Comparison of ENCODE assay signal across 8 cellular contexts in genomic region chr5:472076-472655, GRCh38. TPM values are rescaled to one million over a fixed set of nuclear protein-coding genes. Genes with fewer than 3 reads are reported as not detected.
A peak's percentile ranks its signal among the peaks of the same experiment; 100 is the strongest.
DNase-seq lines count a peak whose midpoint lies in the region; ATAC-seq and TF ChIP-seq lines count a peak whose summit lies in the region.

No MANE protein-coding gene starts in this region.

- TF ChIP-seq RAD21 in HCT116 (IDR thresholded peaks at IDR 0.05; ENCODE audit: low read depth): no peak

- no peaks in the 10 kb centered on the region for H3K9me3 Mint-ChIP-seq in central memory CD8-positive, alpha-beta T cell

- peaks cover 5 to 16% of the 10 kb centered on the region in 2 experiments; a peak in 3 of 4 replicates for H3K4me1 ChIP-seq in HCT116 (ENCODE audit: control insufficient read depth in 1 of 2, insufficient read depth in 2 of 2, low read length in 2 of 2)
- peaks cover 26% of the 10 kb centered on the region for H3K4me1 ChIP-seq in lower lobe of right lung
- H3K4me1 ChIP-seq in testis: peaks cover 15% of the 10 kb centered on the region

- CTCF ChIA-PET in HCT116 (lab: Charles Lee): interaction anchor here (1.9 to 2.8 kb wide), 2 partner anchors 26 to 155 kb away, joined by 9 to 11 read pairs; no protein-coding TSS in a partner anchor

- RAD21 ChIA-PET in HCT116 (lab: Charles Lee; ENCODE audit: low non-redundant PET in 1 of 2, low total read pairs in 2 of 2, uncharacterized antibody in 2 of 2, unreplicated experiment in 2 of 2): no interaction called here

- peak overlapping the region; percentile 38 for H3K27ac Mint-ChIP-seq in central memory CD8-positive, alpha-beta T cell (ENCODE audit: low read depth)

- DNase-seq in DMS53 (lab: John Stamatoyannopoulos, UW): peak; percentile 69
- DNase-seq in DMS53 treated with DMSO at 0.1 percent for 48 hours (lab: John Stamatoyannopoulos, UW; ENCODE audit: unreplicated experiment): no peak
- DNase-seq in HCT116 (ENCODE audit: low read depth, low spot score): no peak
- peak; percentile 65 for DNase-seq in NCI-H69 (lab: John Stamatoyannopoulos, UW)
- no peak for DNase-seq in central memory CD8-positive, alpha-beta T cell (ENCODE audit: low spot score in 2 of 2)
- peak; percentile 63 for DNase-seq in lower lobe of right lung
- DNase-seq in testis: no peak
- DNase-seq in GDM1 (lab: John Stamatoyannopoulos, UW): no peak

- H3K27me3 ChIP-seq in HCT116 (ENCODE audit: insufficient read depth, low read length) (no peaks in the 10 kb centered on the region), lower lobe of right lung (ENCODE audit: low read depth) (peaks cover 20% of the 10 kb centered on the region), testis (no peaks in the 10 kb centered on the region)

- peak overlapping the region; percentile 94 for H3K4me2 ChIP-seq in HCT116 (ENCODE audit: low read length)

- WGBS in testis, 2 donors: 3 to 11% methylated on average over 23 to 30 of the region's 30 CpGs

- no peaks in the 10 kb centered on the region for H3K9me3 ChIP-seq in HCT116 (ENCODE audit: control insufficient read depth in 1 of 2, insufficient read depth in 1 of 2, low read depth in 1 of 2, low read length in 2 of 2)
- H3K9me3 ChIP-seq in lower lobe of right lung: no peaks in the 10 kb centered on the region
- H3K9me3 ChIP-seq in testis: no peaks in the 10 kb centered on the region

- H3K9ac ChIP-seq in HCT116 (ENCODE audit: low read length): peak overlapping the region; percentile 89

- peaks cover 22% of the 10 kb centered on the region for H3K79me2 ChIP-seq in HCT116 (ENCODE audit: insufficient read depth, low read length)

- H3K4me3 ChIP-seq in HCT116 (replicated peaks in 1 of 2; ENCODE audit: low read depth in 1 of 2, low read length in 2 of 2): peak overlapping the region; percentile 77 to 82
- peak overlapping the region; percentile 97 for H3K4me3 ChIP-seq in lower lobe of right lung
- H3K4me3 ChIP-seq in testis: peak overlapping the region; percentile 83 to 91

- H4K20me1 ChIP-seq in HCT116 (ENCODE audit: insufficient read depth): peaks cover 3% of the 10 kb centered on the region; the same call in 1 of the 2 replicates

- peaks cover 10% of the 10 kb centered on the region for H3K36me3 Mint-ChIP-seq in central memory CD8-positive, alpha-beta T cell (ENCODE audit: insufficient read depth)

- TF ChIP-seq POLR2A in HCT116 (IDR thresholded peaks at IDR 0.05; ENCODE audit: borderline replicate concordance, extremely low read depth, insufficient read depth, insufficient read length): no peak
- TF ChIP-seq POLR2A in testis (IDR thresholded peaks at IDR 0.05): no peak

- H3K9me2 ChIP-seq in HCT116 (ENCODE audit: insufficient read depth): no peaks in the 10 kb centered on the region

- H3K27ac ChIP-seq in HCT116 (ENCODE audit: low read depth, low read length) (peak overlapping the region; percentile 85), lower lobe of right lung (peak overlapping the region; percentile 80), testis (peak overlapping the region; percentile 59 to 77)

- peaks cover 14% of the 10 kb centered on the region for H3K4me1 Mint-ChIP-seq in central memory CD8-positive, alpha-beta T cell

- ATAC-seq in HCT116: peak; percentile 24
- ATAC-seq in central memory CD8-positive, alpha-beta T cell (replicated peaks; ENCODE audit: extremely low read depth, poor library complexity, severe bottlenecking): peak; percentile 3
- peak; percentile 11 to 52 for ATAC-seq in lower lobe of right lung

- TF ChIP-seq CTCF in HCT116 (IDR thresholded peaks at IDR 0.05 in 2 of 3, conservative IDR thresholded peaks at IDR 0.05 in 1 of 3; ENCODE audit: borderline replicate concordance in 1 of 3, insufficient read depth in 1 of 3, low read depth in 2 of 3, low read length in 2 of 3) (no peak), lower lobe of right lung (IDR thresholded peaks at IDR 0.05) (no peak), testis (IDR thresholded peaks at IDR 0.05) (no peak)

- intact Hi-C loops in HCT116 (cut with micrococcal nuclease) (no loop called here), lower lobe of right lung (cut with DNase I) (no loop called here), testis (cut with DNase I; ENCODE audit: low total_unique reads) (no loop called here)

- no peak overlapping the region for H2AFZ ChIP-seq in HCT116 (ENCODE audit: low read depth, low read length, poor library complexity, severe bottlenecking)

- BruUV-seq in HCT116 (replicated peaks; lab: Mats Ljungman, UMichigan): no TSS peak

- H3K36me3 ChIP-seq in HCT116 (ENCODE audit: control insufficient read depth in 1 of 2, insufficient read depth in 2 of 2, low read length in 2 of 2): peaks cover 3 to 5% of the 10 kb centered on the region in 2 experiments; a peak in 1 of 4 replicates
- peaks cover 6% of the 10 kb centered on the region for H3K36me3 ChIP-seq in lower lobe of right lung
- no peaks in the 10 kb centered on the region for H3K36me3 ChIP-seq in testis (ENCODE audit: low read depth, missing control alignments)

- H3K27me3 Mint-ChIP-seq in central memory CD8-positive, alpha-beta T cell: peaks cover 31% of the 10 kb centered on the region

- peak overlapping the region; percentile 82 for H3K4me3 Mint-ChIP-seq in central memory CD8-positive, alpha-beta T cell

- POLR2A ChIA-PET in HCT116 (lab: Charles Lee): no interaction called here

TF ChIP-seq in HCT116, 20 proteins besides CTCF, POLR2A, EP300 and RAD21:
- peak; percentile 70 for TF ChIP-seq EGR1 (IDR thresholded peaks at IDR 0.05; ENCODE audit: low read depth)
- no peak for TF ChIP-seq MAX (IDR thresholded peaks at IDR 0.05)
- TF ChIP-seq SP1 (IDR thresholded peaks at IDR 0.05; ENCODE audit: low read depth): no peak
TF ChIP-seq in HCT116: peak in this region for 1.

RNA-seq across cellular contexts. Expression of gene EXOC3, which starts 29.2 kb away (rescaled TPM):
- total RNA-seq in HCT116 (2021; ENCODE audit: unreplicated experiment) (52.4 TPM), lower lobe of right lung (58.9 TPM), testis (100 to 1,000 TPM; 120 to 122 TPM)
- 42.8 and 48.1 TPM in 2 replicates for polyA plus RNA-seq in HCT116 (2012)
- 111 TPM for polyA plus RNA-seq in testis (ENCODE audit: insufficient read depth, low read depth, low replicate concordance)

RNA-seq across cellular contexts. Expression of gene SLC9A3, which starts 52.1 kb away (rescaled TPM):
- total RNA-seq in HCT116 (2021; ENCODE audit: unreplicated experiment) (1.5 TPM), lower lobe of right lung (1.1 TPM), testis (1 to 10 TPM; 2.3 to 3.8 TPM)
- 0.85 and 1.1 TPM in 2 replicates for polyA plus RNA-seq in HCT116 (2012)
- 2.6 TPM for polyA plus RNA-seq in testis (ENCODE audit: insufficient read depth, low read depth, low replicate concordance)

Comparison
In these comparisons a context has a peak if more than half of its experiments do, and no peak if none do; other contexts are left out.
1. DNase-seq: peak in DMS53 (single experiment), NCI-H69 (single experiment) and lower lobe of right lung (single experiment); none in DMS53 treated with DMSO at 0.1 percent for 48 hours (single experiment), HCT116 (single experiment), central memory CD8-positive, alpha-beta T cell (0 of 2), testis (single experiment) and GDM1 (single experiment).
2. Peak in every context shown above with its lines, with median percentiles within 50 percentile points of each other: ATAC-seq, H3K27ac ChIP-seq and H3K4me3 ChIP-seq.